14 cellular contexts compared by ENCODE assay signal in genomic region chr2:130544978-130545377, GRCh38. TPM values are rescaled to one million over a fixed set of nuclear protein-coding genes. Genes with fewer than 3 reads are reported as not detected.
"Had no signal": no experiment of that assay in that cellular context is flagged by ENCODE, and none has a peak within 500 bp of the region (broad histone marks: within the 10 kb centered on the region; RNA-seq: fewer than 3 reads in every experiment).

No MANE protein-coding gene starts in this region.

RNA-seq across cellular contexts. Expression of gene CFC1B, which starts 24.0 kb away (rescaled TPM):
- total RNA-seq: subcutaneous adipose tissue, suprapubic skin, temporal lobe, testis, thoracic aorta, thyroid gland, tibial nerve, transverse colon, upper lobe of left lung, upper lobe of right lung, ureter, urinary bladder, vagina had no signal
- polyA plus RNA-seq: thymus, urinary bladder had no signal

RNA-seq across cellular contexts. Expression of gene POTEI, which starts 35.9 kb away (rescaled TPM):
- total RNA-seq: subcutaneous adipose tissue, suprapubic skin, thoracic aorta, tibial nerve, upper lobe of right lung, ureter, vagina had no signal
- polyA plus RNA-seq: urinary bladder had no signal

RNA-seq across cellular contexts. Expression of gene CFC1, which starts 54.4 kb away (rescaled TPM):
- total RNA-seq: subcutaneous adipose tissue, suprapubic skin, thoracic aorta, thyroid gland, tibial nerve, ureter, urinary bladder, vagina had no signal
- polyA plus RNA-seq: urinary bladder had no signal
